8 cellular contexts compared by ENCODE assay signal in genomic region chr11:8813658-8814057, GRCh38.
DNase-seq lines count a peak whose midpoint lies in the region; ATAC-seq and TF ChIP-seq lines count a peak whose summit lies in the region.

No MANE protein-coding gene starts in this region.

- no peak overlapping the region for H3K27ac ChIP-seq in thoracic aorta

- no peak overlapping the region for H3K4me3 Mint-ChIP-seq in nephron

- no peaks in the 10 kb centered on the region for H3K27me3 Mint-ChIP-seq in nephron (ENCODE audit: low read depth)

- H3K36me3 Mint-ChIP-seq in nephron (ENCODE audit: low read depth) = peaks cover 11% of the 10 kb centered on the region

- H3K36me3 ChIP-seq in thoracic aorta = no peaks in the 10 kb centered on the region

- no peak overlapping the region for H3K27ac Mint-ChIP-seq in nephron

- H3K4me3 ChIP-seq in fibroblast of pulmonary artery (replicated peaks; ENCODE audit: low read depth, low read length) = no peak overlapping the region
- H3K4me3 ChIP-seq in thoracic aorta = no peak overlapping the region

- H3K4me1 ChIP-seq in thoracic aorta (ENCODE audit: control insufficient read depth in 1 of 2, low read depth in 2 of 2) = peaks cover 12 to 16% of the 10 kb centered on the region in 2 donors

- H3K4me1 Mint-ChIP-seq in nephron = peaks cover 29% of the 10 kb centered on the region

- ATAC-seq in GM18511 (IDR thresholded peaks at IDR 0.05; ENCODE audit: unreplicated experiment) (peak; percentile 77), HG03521 (IDR thresholded peaks at IDR 0.05; ENCODE audit: unreplicated experiment) (peak; percentile 79), thoracic aorta (ENCODE audit: insufficient number of reproducible peaks, low FRiP score, low read depth) (no peak)

- H3K27me3 ChIP-seq in thoracic aorta (replicated peaks; ENCODE audit: insufficient read depth) = no peaks in the 10 kb centered on the region

- in situ Hi-C loops in ACHN (cut with HindIII; ENCODE audit: low pct_ligation_motif_present, low pct_unique_long_range_greater_than_20kb, low sequenced_read_pairs) = no loop called here

- DNase-seq in ACHN (peak; percentile 82), NCI-H82 treated with DMSO at 0.1 percent for 48 hours (lab: John Stamatoyannopoulos, UW; ENCODE audit: unreplicated experiment) (peak; percentile 69), fibroblast of pulmonary artery (ENCODE audit: low read depth) (peak; percentile 94), thoracic aorta (ENCODE audit: low spot score) (peak; percentile 26)
- DNase-seq in activated CD8-positive, alpha-beta memory T cell treated with anti-CD3 and anti-CD28 coated beads, Interleukin-2, amount 50 U/mL, for 4 hours = peak; percentile 34

- H3K9me3 ChIP-seq in thoracic aorta = no peaks in the 10 kb centered on the region

- no peaks in the 10 kb centered on the region for H3K9me3 Mint-ChIP-seq in nephron

- TF ChIP-seq CTCF in fibroblast of pulmonary artery (IDR thresholded peaks at IDR 0.05; ENCODE audit: low read length, missing control alignments) = peak; percentile 99
- peak; percentile 78 to 84 (median 81) for TF ChIP-seq CTCF in nephron (IDR thresholded peaks at IDR 0.05; ENCODE audit: unreplicated experiment in 3 of 3)
- peak; percentile 85 for TF ChIP-seq CTCF in thoracic aorta (IDR thresholded peaks at IDR 0.05)

Comparison
In these comparisons a context has a peak if more than half of its experiments do, and no peak if none do; other contexts are left out.
1. DNase-seq: peak in every context shown above with its lines; median percentile 94 in fibroblast of pulmonary artery; 82 in ACHN; 69 in NCI-H82 treated with DMSO at 0.1 percent for 48 hours; 34 in activated CD8-positive, alpha-beta memory T cell treated with anti-CD3 and anti-CD28 coated beads, Interleukin-2, amount 50 U/mL, for 4 hours; 26 in thoracic aorta.